In the genomic region with DNA sequence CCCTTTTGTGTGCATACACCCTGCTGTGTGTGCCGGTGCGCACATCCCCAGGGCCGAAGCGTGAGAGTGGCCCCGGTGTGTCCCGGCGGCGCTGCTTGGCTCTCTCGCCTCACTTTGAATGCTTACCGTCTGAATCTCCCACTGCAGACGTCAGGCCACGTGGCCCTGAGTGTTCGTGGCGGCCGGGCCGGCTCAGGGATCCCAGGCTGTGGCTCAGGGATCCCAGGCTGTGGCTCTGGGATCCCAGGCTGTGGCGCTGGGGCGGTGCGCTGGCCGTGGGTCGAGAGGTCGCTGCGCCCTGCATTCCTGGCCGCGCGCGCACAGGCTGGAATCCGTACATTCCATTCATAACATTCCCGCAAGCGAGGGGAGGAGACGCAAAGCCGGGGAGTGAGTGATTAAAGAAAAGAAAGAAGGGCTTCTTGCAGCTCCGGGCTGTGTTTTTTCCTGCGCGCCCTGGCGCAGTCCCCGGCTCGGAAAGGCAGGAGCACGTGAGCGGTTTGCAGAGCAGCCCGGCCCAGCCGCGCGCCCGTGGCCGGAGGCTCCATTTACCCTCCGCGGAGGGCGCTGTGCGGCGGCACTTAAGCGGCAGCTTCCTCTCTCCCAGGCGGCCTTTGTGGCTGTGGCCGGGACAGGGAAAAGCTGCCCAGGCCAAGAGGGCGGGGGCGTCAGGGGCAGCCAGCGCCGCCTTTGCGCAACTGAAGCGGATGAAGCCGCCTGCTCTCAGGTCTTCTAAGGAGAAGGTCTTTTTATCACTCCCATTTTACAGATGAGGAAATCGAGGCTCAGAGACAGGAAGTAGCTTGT, we compare ENCODE assay signal across 9 cellular contexts.
DNase-seq lines count a peak whose midpoint lies in the region; ATAC-seq and TF ChIP-seq lines count a peak whose summit lies in the region.
"Had no signal": no experiment of that assay in that cellular context is flagged by ENCODE, and none has a peak within 500 bp of the region (broad histone marks: within the 10 kb centered on the region; RNA-seq: fewer than 3 reads in every experiment).

No MANE protein-coding gene starts in this region.

- no peaks in the 10 kb centered on the region for H4K20me1 ChIP-seq in Karpas-422 (ENCODE audit: insufficient read depth, low read depth, low read length)

- ATAC-seq in stimulated activated effector memory CD8-positive, alpha-beta T cell treated with anti-CD3 and anti-CD28 coated beads, Interleukin-12 subunit alpha, Interleukin-12 subunit beta, amount 100 ng/mL, for 72 hours = peak; percentile 9

- no peak overlapping the region for H3K27ac Mint-ChIP-seq in stimulated activated effector memory CD8-positive, alpha-beta T cell treated with anti-CD3 and anti-CD28 coated beads, Interleukin-12 subunit alpha, Interleukin-12 subunit beta, amount 100 ng/mL, for 72 hours

- H3K36me3 Mint-ChIP-seq in stimulated activated effector memory CD8-positive, alpha-beta T cell treated with anti-CD3 and anti-CD28 coated beads, Interleukin-12 subunit alpha, Interleukin-12 subunit beta, amount 100 ng/mL, for 72 hours = no peaks in the 10 kb centered on the region

- no peaks in the 10 kb centered on the region for H3K9me2 ChIP-seq in Karpas-422 (replicated peaks; ENCODE audit: insufficient read depth, low read length)

- H3K4me1 ChIP-seq in colonic mucosa (no peaks in the 10 kb centered on the region), Karpas-422 (ENCODE audit: low read length) (no peaks in the 10 kb centered on the region)

- H3K4me2 ChIP-seq in Karpas-422 (ENCODE audit: low read depth, low read length, poor library complexity, severe bottlenecking) = no peak overlapping the region

- intact Hi-C loops in colonic mucosa (cut with DNase I) = no loop called here

- H3K9ac ChIP-seq in colonic mucosa (ENCODE audit: low read depth in 2 of 2, low read length in 2 of 2) = peak overlapping the region in 1 of 2 donors; percentile 24
- no peak overlapping the region for H3K9ac ChIP-seq in Karpas-422 (ENCODE audit: low read length)

- no peaks in the 10 kb centered on the region for H3K9me3 Mint-ChIP-seq in stimulated activated effector memory CD8-positive, alpha-beta T cell treated with anti-CD3 and anti-CD28 coated beads, Interleukin-12 subunit alpha, Interleukin-12 subunit beta, amount 100 ng/mL, for 72 hours

- no peak overlapping the region for H2AFZ ChIP-seq in Karpas-422 (ENCODE audit: low read length)

- H3K27ac ChIP-seq in colonic mucosa (no peak overlapping the region), Karpas-422 (ENCODE audit: low read length) (no peak overlapping the region)

- no peaks in the 10 kb centered on the region for H3K79me2 ChIP-seq in Karpas-422 (ENCODE audit: low read length)

- H3K36me3 ChIP-seq in colonic mucosa = no peaks in the 10 kb centered on the region
- H3K36me3 ChIP-seq in Karpas-422 (ENCODE audit: insufficient read depth, low read length) = no peaks in the 10 kb centered on the region

- DNase-seq in A172 (ENCODE audit: low spot score) (peak; percentile 87), M059J (ENCODE audit: low read depth) (peak; percentile 93), colonic mucosa (peak; percentile 25), kidney glomerular epithelial cell (lab: John Stamatoyannopoulos, UW) (peak; percentile 83), Karpas-422 (no peak), GM20000 (ENCODE audit: low spot score) (no peak), NCI-H2196 (lab: John Stamatoyannopoulos, UW; ENCODE audit: unreplicated experiment) (no peak)
- DNase-seq in stimulated activated effector memory CD8-positive, alpha-beta T cell treated with anti-CD3 and anti-CD28 coated beads, Interleukin-12 subunit alpha, Interleukin-12 subunit beta, amount 100 ng/mL, for 72 hours (ENCODE audit: low spot score in 2 of 2) = peak in 1 of 2 donors; percentile 34
- DNase-seq: DND-41 had no signal

- H3K27me3 ChIP-seq in colonic mucosa (peaks cover 14% of the 10 kb centered on the region), Karpas-422 (ENCODE audit: low read length) (no peaks in the 10 kb centered on the region)

- peaks cover 5% of the 10 kb centered on the region for H3K4me1 Mint-ChIP-seq in stimulated activated effector memory CD8-positive, alpha-beta T cell treated with anti-CD3 and anti-CD28 coated beads, Interleukin-12 subunit alpha, Interleukin-12 subunit beta, amount 100 ng/mL, for 72 hours

- H3K4me3 Mint-ChIP-seq in stimulated activated effector memory CD8-positive, alpha-beta T cell treated with anti-CD3 and anti-CD28 coated beads, Interleukin-12 subunit alpha, Interleukin-12 subunit beta, amount 100 ng/mL, for 72 hours = no peak overlapping the region

- H3K4me3 ChIP-seq in colonic mucosa (peak overlapping the region; percentile 6), Karpas-422 (ENCODE audit: low read length) (no peak overlapping the region)

- H3K9me3 ChIP-seq in colonic mucosa (no peaks in the 10 kb centered on the region), Karpas-422 (ENCODE audit: low read length) (no peaks in the 10 kb centered on the region)

- no peak for TF ChIP-seq CTCF in colonic mucosa (IDR thresholded peaks at IDR 0.05)
- TF ChIP-seq CTCF in GM20000 (IDR thresholded peaks at IDR 0.05; ENCODE audit: extremely low read depth, missing control alignments) = no peak

Comparison
In these comparisons a context has a peak if more than half of its experiments do, and no peak if none do; other contexts are left out.
1. DNase-seq: peak in A172 (single experiment), M059J (single experiment), colonic mucosa (single experiment) and kidney glomerular epithelial cell (single experiment); none in Karpas-422 (single experiment), GM20000 (single experiment) and NCI-H2196 (single experiment).